In genomic region chr16:47481698-47482374, GRCh38 we compare ENCODE assay signal across 14 cellular contexts.
"Had no signal": no experiment of that assay in that cellular context is flagged by ENCODE, and none has a peak within 500 bp of the region (broad histone marks: within the 10 kb centered on the region; RNA-seq: fewer than 3 reads in every experiment).

No MANE protein-coding gene starts in this region.

- FAIRE-seq: colon had no signal

- ATAC-seq: activated CD8-positive, alpha-beta memory T cell treated with anti-CD3 and anti-CD28 coated beads, Interleukin-2, amount 10 ng/mL, durations not matched to agents 7 days and 5 days; activated T-cell treated with anti-CD3 and anti-CD28 coated beads, Interleukin-2, amount 50 U/mL, for 4 hours; left cardiac atrium; naive thymus-derived CD8-positive, alpha-beta T cell had no signal

- H3K4me2 ChIP-seq: smooth muscle cell had no signal

- H3K27ac Mint-ChIP-seq: activated CD4-positive, alpha-beta T cell treated with anti-CD3 and anti-CD28 coated beads, Interleukin-2, amount 10 ng/mL, durations not matched to agents 7 days and 5 days; activated CD8-positive, alpha-beta memory T cell treated with anti-CD3 and anti-CD28 coated beads, Interleukin-2, amount 10 ng/mL, durations not matched to agents 7 days and 5 days; T-helper 1 cell treated with Interleukin-12 subunit alpha and Interleukin-12 subunit beta and Interleukin-4 antibody, amounts not matched to agents 30 μg/mL and 1 μg/mL, for 36 hours had no signal

- H3K27me3 Mint-ChIP-seq: activated CD4-positive, alpha-beta T cell treated with anti-CD3 and anti-CD28 coated beads, Interleukin-2, amount 10 ng/mL, durations not matched to agents 7 days and 5 days; activated CD8-positive, alpha-beta memory T cell treated with anti-CD3 and anti-CD28 coated beads, Interleukin-2, amount 10 ng/mL, durations not matched to agents 7 days and 5 days; naive thymus-derived CD8-positive, alpha-beta T cell had no signal

- H3K27ac ChIP-seq: ascending aorta, esophagus muscularis mucosa had no signal

- H3K4me1 ChIP-seq: ascending aorta had no signal

- H3K4me3 ChIP-seq: ascending aorta, esophagus muscularis mucosa, smooth muscle cell had no signal

- H3K36me3 ChIP-seq: ascending aorta, esophagus muscularis mucosa had no signal

- H3K27me3 ChIP-seq: ascending aorta, esophagus muscularis mucosa had no signal

- DNase-seq: activated CD4-positive, alpha-beta T cell treated with anti-CD3 and anti-CD28 coated beads, Interleukin-2, amount 10 ng/mL, durations not matched to agents 7 days and 5 days; activated CD8-positive, alpha-beta memory T cell treated with anti-CD3 and anti-CD28 coated beads, Interleukin-2, amount 10 ng/mL, durations not matched to agents 7 days and 5 days; activated gamma-delta T cell; activated T-cell treated with anti-CD3 and anti-CD28 coated beads, Interleukin-2, amount 50 U/mL, for 4 hours; foreskin fibroblast; left cardiac atrium; naive thymus-derived CD8-positive, alpha-beta T cell; right cardiac atrium; trophoblast cell had no signal

- H3K4me3 Mint-ChIP-seq: activated CD4-positive, alpha-beta T cell treated with anti-CD3 and anti-CD28 coated beads, Interleukin-2, amount 10 ng/mL, durations not matched to agents 7 days and 5 days; activated CD8-positive, alpha-beta memory T cell treated with anti-CD3 and anti-CD28 coated beads, Interleukin-2, amount 10 ng/mL, durations not matched to agents 7 days and 5 days; activated T-cell treated with anti-CD3 and anti-CD28 coated beads, Interleukin-2, amount 50 U/mL, for 4 hours; T-helper 1 cell treated with Interleukin-12 subunit alpha and Interleukin-12 subunit beta and Interleukin-4 antibody, amounts not matched to agents 30 μg/mL and 1 μg/mL, for 36 hours had no signal

- H3K9me3 Mint-ChIP-seq: activated T-cell treated with anti-CD3 and anti-CD28 coated beads, Interleukin-2, amount 50 U/mL, for 4 hours; T-helper 1 cell treated with Interleukin-12 subunit alpha and Interleukin-12 subunit beta and Interleukin-4 antibody, amounts not matched to agents 30 μg/mL and 1 μg/mL, for 36 hours had no signal

- H3K9me3 ChIP-seq: ascending aorta, esophagus muscularis mucosa had no signal
